8 cellular contexts compared by ENCODE assay signal in genomic region chr14:69611264-69612013, GRCh38. TPM values are rescaled to one million over a fixed set of nuclear protein-coding genes. Genes with fewer than 3 reads are reported as not detected.
DNase-seq lines count a peak whose midpoint lies in the region; ATAC-seq and TF ChIP-seq lines count a peak whose summit lies in the region.

Gene SUSD6, plus strand, starts transcription at chr14:69611596. Its CDS starts 46,997 bp downstream, at chr14:69658593.

- H3K36me3 Mint-ChIP-seq in T-helper 2 cell treated with Interferon-gamma antibody and Interleukin-4, amounts not matched to agents 5 μg/mL and 100 μg/mL, for 36 hours (ENCODE audit: low read depth) = peaks cover 12% of the 10 kb centered on the region

- peak; percentile 50 to 63 for TF ChIP-seq POLR2A in uterus (IDR thresholded peaks at IDR 0.05)

- in situ Hi-C loops in GM13976 (cut with MboI; ENCODE audit: low sequenced_read_pairs, unreplicated experiment) = no loop called here

- peaks cover 0 to 52% of the 10 kb centered on the region in 2 donors for H3K4me1 ChIP-seq in right atrium auricular region
- H3K4me1 ChIP-seq in uterus = peaks cover 6 to 9% of the 10 kb centered on the region in 2 donors

- H3K36me3 ChIP-seq in right atrium auricular region = no peaks in the 10 kb centered on the region
- no peaks in the 10 kb centered on the region for H3K36me3 ChIP-seq in uterus

- no peaks in the 10 kb centered on the region for H3K9me3 ChIP-seq in right atrium auricular region
- H3K9me3 ChIP-seq in uterus = no peaks in the 10 kb centered on the region

- H3K27ac ChIP-seq in right atrium auricular region (peak within 1 kb of the TSS; percentile 97 to 98), uterus (peak within 1 kb of the TSS; percentile 96 to 99)

- H3K27me3 ChIP-seq in right atrium auricular region = no peaks in the 10 kb centered on the region
- H3K27me3 ChIP-seq in uterus = no peaks in the 10 kb centered on the region

- H3K4me3 ChIP-seq in right atrium auricular region (peak within 1 kb of the TSS; percentile 82 to 83), uterus (peak within 1 kb of the TSS; percentile 73 to 97)

- H3K4me1 Mint-ChIP-seq in T-helper 2 cell treated with Interferon-gamma antibody and Interleukin-4, amounts not matched to agents 5 μg/mL and 100 μg/mL, for 36 hours (ENCODE audit: low read depth) = peaks cover 45% of the 10 kb centered on the region

- DNase-seq in GM13976 (ENCODE audit: low spot score) (peak; percentile 95), NCI-H187 treated with DMSO at 0.1 percent for 48 hours (lab: John Stamatoyannopoulos, UW) (peak; percentile 68), anterior cingulate cortex (lab: John Stamatoyannopoulos, UW) (peak; percentile 46 to 97 (median 91)), right atrium auricular region (ENCODE audit: low spot score) (peak; percentile 91), putamen (ENCODE audit: low spot score) (peak; percentile 93), uterus (peak; percentile 90)
- peak; percentile 86 for DNase-seq in T-helper 2 cell treated with Interferon-gamma antibody and Interleukin-4, amounts not matched to agents 5 μg/mL and 100 μg/mL, for 36 hours (ENCODE audit: low spot score)

- TF ChIP-seq CTCF in GM13976 (IDR thresholded peaks at IDR 0.05; ENCODE audit: borderline replicate concordance, control extremely low read depth, extremely low read depth, insufficient read depth, missing control alignments) (no peak), right atrium auricular region (IDR thresholded peaks at IDR 0.05) (no peak), uterus (IDR thresholded peaks at IDR 0.05) (no peak)

- H3K4me3 Mint-ChIP-seq in T-helper 2 cell treated with Interferon-gamma antibody and Interleukin-4, amounts not matched to agents 5 μg/mL and 100 μg/mL, for 36 hours = peak within 1 kb of the TSS; percentile 96

- no peaks in the 10 kb centered on the region for H3K27me3 Mint-ChIP-seq in T-helper 2 cell treated with Interferon-gamma antibody and Interleukin-4, amounts not matched to agents 5 μg/mL and 100 μg/mL, for 36 hours (ENCODE audit: low read depth)

- intact Hi-C loops in uterus (cut with DNase I; ENCODE audit: low total_unique reads) = no loop called here

- peak; percentile 46 for ATAC-seq in HG02884 (IDR thresholded peaks at IDR 0.05; ENCODE audit: unreplicated experiment)

- no peaks in the 10 kb centered on the region for H3K9me3 Mint-ChIP-seq in T-helper 2 cell treated with Interferon-gamma antibody and Interleukin-4, amounts not matched to agents 5 μg/mL and 100 μg/mL, for 36 hours

- H3K27ac Mint-ChIP-seq in T-helper 2 cell treated with Interferon-gamma antibody and Interleukin-4, amounts not matched to agents 5 μg/mL and 100 μg/mL, for 36 hours = peak within 1 kb of the TSS; percentile 98

RNA-seq across cellular contexts. Expression of gene SUSD6, which starts in this region (rescaled TPM):
- 10 to 100 TPM; 19.2 to 24.7 TPM for total RNA-seq in right atrium auricular region
- 10 to 100 TPM in 3 of 4 donors, 1 to 10 TPM in 1; 8.8 to 35.1 (median 17.6) TPM for total RNA-seq in uterus

Comparison
In these comparisons a context has a peak if more than half of its experiments do, and no peak if none do; other contexts are left out.
1. Peak in every context shown above with its lines: DNase-seq, ATAC-seq, H3K4me3 ChIP-seq and H3K27ac ChIP-seq.